In the genomic region with DNA sequence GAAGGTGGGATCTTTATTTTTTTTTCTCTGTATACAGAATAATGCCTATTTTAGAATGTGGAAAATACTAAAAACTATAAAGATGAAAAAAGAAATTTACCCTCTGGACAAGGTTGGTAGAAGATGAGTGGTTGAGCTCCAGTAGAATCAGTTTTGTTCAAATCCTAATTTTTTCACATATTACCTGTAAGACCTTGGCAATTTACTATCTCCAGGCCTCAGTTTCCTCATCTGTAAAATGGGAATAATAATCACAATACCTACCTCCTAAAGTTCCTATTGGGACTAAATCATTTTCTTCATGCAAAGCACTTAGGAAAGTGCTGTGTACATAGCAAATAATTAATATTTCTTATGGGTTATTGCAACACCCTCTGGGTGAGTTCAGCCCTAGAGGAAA, we compare ENCODE assay signal across 1 cellular context.
A peak's percentile ranks its signal among the peaks of the same experiment; 100 is the strongest.
TF ChIP-seq lines count a peak whose summit lies in the region.

No MANE protein-coding gene starts in this region.

TF ChIP-seq in HepG2, 621 proteins besides CTCF, POLR2A, EP300 and RAD21:
- TF ChIP-seq ZNF543 (CRISPR knock-in tag; IDR thresholded peaks at IDR 0.05) (no peak), PHF5A (CRISPR knock-in tag; IDR thresholded peaks at IDR 0.05; ENCODE audit: low read depth, unreplicated experiment) (no peak), CEBPB (IDR thresholded peaks at IDR 0.05; ENCODE audit: borderline replicate concordance, low read depth, low read length) (0 out of 2 replicates have a peak, but pooled peaks have one; percentile 26), ZNF629 (CRISPR knock-in tag; conservative IDR thresholded peaks at IDR 0.05) (peak; percentile 45; the same call in 1 of the 2 replicates), ZNF773 (CRISPR knock-in tag; IDR thresholded peaks at IDR 0.05; ENCODE audit: borderline replicate concordance) (no peak), ZNF33A (CRISPR knock-in tag; IDR thresholded peaks at IDR 0.05; ENCODE audit: borderline replicate concordance) (no peak), ZNF33B (CRISPR knock-in tag; IDR thresholded peaks at IDR 0.05) (no peak), SIN3A (IDR thresholded peaks at IDR 0.05; ENCODE audit: borderline replicate concordance, low read depth, low read length) (no peak), KDM4B (CRISPR knock-in tag; IDR thresholded peaks at IDR 0.05) (no peak), CBX1 (IDR thresholded peaks at IDR 0.05; ENCODE audit: low read depth) (no peak), ZMYM4 (CRISPR knock-in tag; IDR thresholded peaks at IDR 0.05) (no peak), ZNF30 (CRISPR knock-in tag; IDR thresholded peaks at IDR 0.05) (no peak)
- TF ChIP-seq, protein P1, sequence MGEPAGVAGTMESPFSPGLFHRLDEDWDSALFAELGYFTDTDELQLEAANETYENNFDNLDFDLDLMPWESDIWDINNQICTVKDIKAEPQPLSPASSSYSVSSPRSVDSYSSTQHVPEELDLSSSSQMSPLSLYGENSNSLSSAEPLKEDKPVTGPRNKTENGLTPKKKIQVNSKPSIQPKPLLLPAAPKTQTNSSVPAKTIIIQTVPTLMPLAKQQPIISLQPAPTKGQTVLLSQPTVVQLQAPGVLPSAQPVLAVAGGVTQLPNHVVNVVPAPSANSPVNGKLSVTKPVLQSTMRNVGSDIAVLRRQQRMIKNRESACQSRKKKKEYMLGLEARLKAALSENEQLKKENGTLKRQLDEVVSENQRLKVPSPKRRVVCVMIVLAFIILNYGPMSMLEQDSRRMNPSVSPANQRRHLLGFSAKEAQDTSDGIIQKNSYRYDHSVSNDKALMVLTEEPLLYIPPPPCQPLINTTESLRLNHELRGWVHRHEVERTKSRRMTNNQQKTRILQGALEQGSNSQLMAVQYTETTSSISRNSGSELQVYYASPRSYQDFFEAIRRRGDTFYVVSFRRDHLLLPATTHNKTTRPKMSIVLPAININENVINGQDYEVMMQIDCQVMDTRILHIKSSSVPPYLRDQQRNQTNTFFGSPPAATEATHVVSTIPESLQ (CRISPR knock-in tag; conservative IDR thresholded peaks at IDR 0.05) = no peak
- TF ChIP-seq, protein P2, sequence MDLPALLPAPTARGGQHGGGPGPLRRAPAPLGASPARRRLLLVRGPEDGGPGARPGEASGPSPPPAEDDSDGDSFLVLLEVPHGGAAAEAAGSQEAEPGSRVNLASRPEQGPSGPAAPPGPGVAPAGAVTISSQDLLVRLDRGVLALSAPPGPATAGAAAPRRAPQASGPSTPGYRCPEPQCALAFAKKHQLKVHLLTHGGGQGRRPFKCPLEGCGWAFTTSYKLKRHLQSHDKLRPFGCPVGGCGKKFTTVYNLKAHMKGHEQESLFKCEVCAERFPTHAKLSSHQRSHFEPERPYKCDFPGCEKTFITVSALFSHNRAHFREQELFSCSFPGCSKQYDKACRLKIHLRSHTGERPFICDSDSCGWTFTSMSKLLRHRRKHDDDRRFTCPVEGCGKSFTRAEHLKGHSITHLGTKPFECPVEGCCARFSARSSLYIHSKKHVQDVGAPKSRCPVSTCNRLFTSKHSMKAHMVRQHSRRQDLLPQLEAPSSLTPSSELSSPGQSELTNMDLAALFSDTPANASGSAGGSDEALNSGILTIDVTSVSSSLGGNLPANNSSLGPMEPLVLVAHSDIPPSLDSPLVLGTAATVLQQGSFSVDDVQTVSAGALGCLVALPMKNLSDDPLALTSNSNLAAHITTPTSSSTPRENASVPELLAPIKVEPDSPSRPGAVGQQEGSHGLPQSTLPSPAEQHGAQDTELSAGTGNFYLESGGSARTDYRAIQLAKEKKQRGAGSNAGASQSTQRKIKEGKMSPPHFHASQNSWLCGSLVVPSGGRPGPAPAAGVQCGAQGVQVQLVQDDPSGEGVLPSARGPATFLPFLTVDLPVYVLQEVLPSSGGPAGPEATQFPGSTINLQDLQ (CRISPR knock-in tag; IDR thresholded peaks at IDR 0.05) = no peak
- TF ChIP-seq, protein P3, sequence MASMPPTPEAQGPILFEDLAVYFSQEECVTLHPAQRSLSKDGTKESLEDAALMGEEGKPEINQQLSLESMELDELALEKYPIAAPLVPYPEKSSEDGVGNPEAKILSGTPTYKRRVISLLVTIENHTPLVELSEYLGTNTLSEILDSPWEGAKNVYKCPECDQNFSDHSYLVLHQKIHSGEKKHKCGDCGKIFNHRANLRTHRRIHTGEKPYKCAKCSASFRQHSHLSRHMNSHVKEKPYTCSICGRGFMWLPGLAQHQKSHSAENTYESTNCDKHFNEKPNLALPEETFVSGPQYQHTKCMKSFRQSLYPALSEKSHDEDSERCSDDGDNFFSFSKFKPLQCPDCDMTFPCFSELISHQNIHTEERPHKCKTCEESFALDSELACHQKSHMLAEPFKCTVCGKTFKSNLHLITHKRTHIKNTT (CRISPR knock-in tag; IDR thresholded peaks at IDR 0.05) = no peak
- TF ChIP-seq, protein P4, sequence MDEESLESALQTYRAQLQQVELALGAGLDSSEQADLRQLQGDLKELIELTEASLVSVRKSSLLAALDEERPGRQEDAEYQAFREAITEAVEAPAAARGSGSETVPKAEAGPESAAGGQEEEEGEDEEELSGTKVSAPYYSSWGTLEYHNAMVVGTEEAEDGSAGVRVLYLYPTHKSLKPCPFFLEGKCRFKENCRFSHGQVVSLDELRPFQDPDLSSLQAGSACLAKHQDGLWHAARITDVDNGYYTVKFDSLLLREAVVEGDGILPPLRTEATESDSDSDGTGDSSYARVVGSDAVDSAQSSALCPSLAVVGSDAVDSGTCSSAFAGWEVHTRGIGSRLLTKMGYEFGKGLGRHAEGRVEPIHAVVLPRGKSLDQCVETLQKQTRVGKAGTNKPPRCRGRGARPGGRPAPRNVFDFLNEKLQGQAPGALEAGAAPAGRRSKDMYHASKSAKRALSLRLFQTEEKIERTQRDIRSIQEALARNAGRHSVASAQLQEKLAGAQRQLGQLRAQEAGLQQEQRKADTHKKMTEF (CRISPR knock-in tag; IDR thresholded peaks at IDR 0.05) = no peak
- TF ChIP-seq, protein P5, sequence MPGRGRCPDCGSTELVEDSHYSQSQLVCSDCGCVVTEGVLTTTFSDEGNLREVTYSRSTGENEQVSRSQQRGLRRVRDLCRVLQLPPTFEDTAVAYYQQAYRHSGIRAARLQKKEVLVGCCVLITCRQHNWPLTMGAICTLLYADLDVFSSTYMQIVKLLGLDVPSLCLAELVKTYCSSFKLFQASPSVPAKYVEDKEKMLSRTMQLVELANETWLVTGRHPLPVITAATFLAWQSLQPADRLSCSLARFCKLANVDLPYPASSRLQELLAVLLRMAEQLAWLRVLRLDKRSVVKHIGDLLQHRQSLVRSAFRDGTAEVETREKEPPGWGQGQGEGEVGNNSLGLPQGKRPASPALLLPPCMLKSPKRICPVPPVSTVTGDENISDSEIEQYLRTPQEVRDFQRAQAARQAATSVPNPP (CRISPR knock-in tag; IDR thresholded peaks at IDR 0.05) = no peak
